Comparison of ENCODE assay signal across 31 cellular contexts in genomic region chr12:119781804-119782203, GRCh38.
DNase-seq lines count a peak whose midpoint lies in the region; ATAC-seq and TF ChIP-seq lines count a peak whose summit lies in the region.
"Had no signal": no experiment of that assay in that cellular context is flagged by ENCODE, and none has a peak within 500 bp of the region (broad histone marks: within the 10 kb centered on the region; RNA-seq: fewer than 3 reads in every experiment).

No MANE protein-coding gene starts in this region.

- peaks cover 8% of the 10 kb centered on the region for H3K4me1 Mint-ChIP-seq in activated T-helper 2 cell treated with anti-CD3 and anti-CD28 coated beads, Interferon-gamma antibody, Interleukin-2, Interleukin-4, amounts not matched to agents 10 μg/mL and 5 μg/mL and 100 μg/mL, durations not matched to agents 14 hours and 24 hours and 36 hours (ENCODE audit: low read depth)
- H3K4me1 Mint-ChIP-seq: natural killer cell had no signal

- H3K9me2 ChIP-seq in OCI-LY7 (ENCODE audit: insufficient read depth, low read length): no peaks in the 10 kb centered on the region

- H4K20me1 ChIP-seq in OCI-LY7 (ENCODE audit: insufficient read depth, low read length): no peaks in the 10 kb centered on the region

- no peak overlapping the region for H3K4me3 Mint-ChIP-seq in activated T-helper 2 cell treated with anti-CD3 and anti-CD28 coated beads, Interferon-gamma antibody, Interleukin-2, Interleukin-4, amounts not matched to agents 10 μg/mL and 5 μg/mL and 100 μg/mL, durations not matched to agents 14 hours and 24 hours and 36 hours (ENCODE audit: low read depth)
- H3K4me3 Mint-ChIP-seq: activated CD4-positive, alpha-beta T cell treated with anti-CD3 and anti-CD28 coated beads, Interleukin-2, amount 10 ng/mL, durations not matched to agents 24 days and 14 days; activated T-cell treated with anti-CD3 and anti-CD28 coated beads, Interleukin-2, amount 50 U/mL, for 24 hours; natural killer cell; stimulated activated effector memory CD8-positive, alpha-beta T cell treated with anti-CD3 and anti-CD28 coated beads, Interleukin-12 subunit alpha, Interleukin-12 subunit beta, amount 100 ng/mL, for 72 hours; type B pancreatic cell; WTC11 had no signal

- H3K4ac ChIP-seq in trophoblast cell (ENCODE audit: low read depth, low read length): no peak overlapping the region

- H3K4me1 ChIP-seq in OCI-LY7 (ENCODE audit: insufficient read depth, low read length, poor library complexity, severe bottlenecking) (peaks cover 16% of the 10 kb centered on the region), trophoblast cell (ENCODE audit: control insufficient read depth in 1 of 2, insufficient read depth in 2 of 2, low read length in 2 of 2) (no peaks in the 10 kb centered on the region)
- H3K4me1 ChIP-seq: BLaER1 treated with 17β-estradiol and CSF1 and Interleukin-3, amounts not matched to agents 10 nM and 100 nM; colonic mucosa; Peyer's patch; SJCRH30 had no signal

- no peaks in the 10 kb centered on the region for H3K27me3 ChIP-seq in trophoblast cell (ENCODE audit: insufficient read depth, low read length)
- H3K27me3 ChIP-seq: BLaER1 treated with 17β-estradiol and CSF1 and Interleukin-3, amounts not matched to agents 10 nM and 100 nM; cardiac muscle cell; colonic mucosa; gastroesophageal sphincter; hepatocyte; Peyer's patch; SJCRH30 had no signal

- no peak overlapping the region for H3K23ac ChIP-seq in trophoblast cell (ENCODE audit: low read length)

- peak overlapping the region; percentile 25 for H3K27ac ChIP-seq in OCI-LY7 (ENCODE audit: low read depth, low read length, poor library complexity, severe bottlenecking)
- H3K27ac ChIP-seq in trophoblast cell (ENCODE audit: low read depth, low read length): no peak overlapping the region
- H3K27ac ChIP-seq: BLaER1 treated with 17β-estradiol and CSF1 and Interleukin-3, amounts not matched to agents 10 nM and 100 nM; cardiac muscle cell; colonic mucosa; gastroesophageal sphincter; GM23248; hepatocyte; Peyer's patch; SJCRH30 had no signal

- H3K79me2 ChIP-seq in OCI-LY7 (ENCODE audit: insufficient read depth, low read depth, low read length): no peaks in the 10 kb centered on the region
- H3K79me2 ChIP-seq in trophoblast cell (ENCODE audit: control insufficient read depth, insufficient read depth, low read length, poor library complexity): no peaks in the 10 kb centered on the region
- H3K79me2 ChIP-seq: hepatocyte had no signal

- DNase-seq in OCI-LY7 (ENCODE audit: low spot score) (peak; percentile 33), trophoblast cell (no peak)
- no peak for DNase-seq in activated T-helper 2 cell treated with anti-CD3 and anti-CD28 coated beads, Interferon-gamma antibody, Interleukin-2, Interleukin-4, amounts not matched to agents 10 μg/mL and 5 μg/mL and 100 μg/mL, durations not matched to agents 14 hours and 24 hours and 36 hours (ENCODE audit: low spot score)
- DNase-seq in activated CD8-positive, alpha-beta memory T cell treated with anti-CD3 and anti-CD28 coated beads, Interleukin-2, amount 50 U/mL, for 4 hours: no peak
- DNase-seq: activated CD4-positive, alpha-beta T cell treated with anti-CD3 and anti-CD28 coated beads, Interleukin-2, amount 10 ng/mL, durations not matched to agents 24 days and 14 days; activated T-cell treated with anti-CD3 and anti-CD28 coated beads, Interleukin-2, amount 50 U/mL, for 24 hours; colonic mucosa; DMS153; effector CD4-positive, alpha-beta T cell; GM23248; Kasumi-1; mucosa of descending colon; MV-4-11; natural killer cell; NCI-H1436 treated with DMSO at 0.1 percent for 48 hours; NCI-H2081 treated with DMSO at 0.1 percent for 48 hours; NCI-H226; NCI-H69; Peyer's patch; SJCRH30 had no signal

- no peaks in the 10 kb centered on the region for H3K27me3 Mint-ChIP-seq in activated T-helper 2 cell treated with anti-CD3 and anti-CD28 coated beads, Interferon-gamma antibody, Interleukin-2, Interleukin-4, amounts not matched to agents 10 μg/mL and 5 μg/mL and 100 μg/mL, durations not matched to agents 14 hours and 24 hours and 36 hours (ENCODE audit: low read depth)
- H3K27me3 Mint-ChIP-seq: activated CD4-positive, alpha-beta T cell treated with anti-CD3 and anti-CD28 coated beads, Interleukin-2, amount 10 ng/mL, durations not matched to agents 24 days and 14 days; activated T-cell treated with anti-CD3 and anti-CD28 coated beads, Interleukin-2, amount 50 U/mL, for 24 hours; type B pancreatic cell had no signal

- peak overlapping the region; percentile 21; the same call in 1 of the 2 replicates for H2AFZ ChIP-seq in OCI-LY7 (ENCODE audit: low read length)
- H2AFZ ChIP-seq in trophoblast cell (ENCODE audit: insufficient read depth, low read length, poor library complexity): no peak overlapping the region
- H2AFZ ChIP-seq: GM23248, hepatocyte had no signal

- H3K9ac ChIP-seq in trophoblast cell (ENCODE audit: low read length): no peak overlapping the region
- H3K9ac ChIP-seq: BLaER1 treated with 17β-estradiol and CSF1 and Interleukin-3, amounts not matched to agents 10 nM and 100 nM; GM23248 had no signal

- no peak overlapping the region for H2BK12ac ChIP-seq in trophoblast cell (ENCODE audit: low read length)

- H3K9me3 Mint-ChIP-seq in activated T-helper 2 cell treated with anti-CD3 and anti-CD28 coated beads, Interferon-gamma antibody, Interleukin-2, Interleukin-4, amounts not matched to agents 10 μg/mL and 5 μg/mL and 100 μg/mL, durations not matched to agents 14 hours and 24 hours and 36 hours: peaks cover 3% of the 10 kb centered on the region
- H3K9me3 Mint-ChIP-seq: activated CD4-positive, alpha-beta T cell treated with anti-CD3 and anti-CD28 coated beads, Interleukin-2, amount 10 ng/mL, durations not matched to agents 24 days and 14 days; activated T-cell treated with anti-CD3 and anti-CD28 coated beads, Interleukin-2, amount 50 U/mL, for 24 hours; natural killer cell; stimulated activated effector memory CD8-positive, alpha-beta T cell treated with anti-CD3 and anti-CD28 coated beads, Interleukin-12 subunit alpha, Interleukin-12 subunit beta, amount 100 ng/mL, for 72 hours had no signal

- no peak overlapping the region for H2BK120ac ChIP-seq in trophoblast cell (ENCODE audit: insufficient read depth, low read length, poor library complexity)

- intact Hi-C loops in OCI-LY7 (cut with micrococcal nuclease; ENCODE audit: unreplicated experiment): no loop called here
- intact Hi-C loops in activated T-helper 2 cell treated with anti-CD3 and anti-CD28 coated beads, Interferon-gamma antibody, Interleukin-2, Interleukin-4, amounts not matched to agents 10 μg/mL and 5 μg/mL and 100 μg/mL, durations not matched to agents 14 hours and 24 hours and 36 hours (cut with micrococcal nuclease): no loop called here

- peaks cover 68% of the 10 kb centered on the region for H3K36me3 Mint-ChIP-seq in activated T-helper 2 cell treated with anti-CD3 and anti-CD28 coated beads, Interferon-gamma antibody, Interleukin-2, Interleukin-4, amounts not matched to agents 10 μg/mL and 5 μg/mL and 100 μg/mL, durations not matched to agents 14 hours and 24 hours and 36 hours (ENCODE audit: low read depth)
- H3K36me3 Mint-ChIP-seq: natural killer cell; stimulated activated effector memory CD8-positive, alpha-beta T cell treated with anti-CD3 and anti-CD28 coated beads, Interleukin-12 subunit alpha, Interleukin-12 subunit beta, amount 100 ng/mL, for 72 hours had no signal

- no peak overlapping the region for H3K27ac Mint-ChIP-seq in activated T-helper 2 cell treated with anti-CD3 and anti-CD28 coated beads, Interferon-gamma antibody, Interleukin-2, Interleukin-4, amounts not matched to agents 10 μg/mL and 5 μg/mL and 100 μg/mL, durations not matched to agents 14 hours and 24 hours and 36 hours
- H3K27ac Mint-ChIP-seq: activated T-cell treated with anti-CD3 and anti-CD28 coated beads, Interleukin-2, amount 50 U/mL, for 24 hours; natural killer cell; stimulated activated effector memory CD8-positive, alpha-beta T cell treated with anti-CD3 and anti-CD28 coated beads, Interleukin-12 subunit alpha, Interleukin-12 subunit beta, amount 100 ng/mL, for 72 hours; type B pancreatic cell had no signal

- no peaks in the 10 kb centered on the region for H3K79me1 ChIP-seq in trophoblast cell (ENCODE audit: low read length)

- no CpG with 5 or more reads among the region's 2 CpGs for WGBS in trophoblast cell (ENCODE audit: extremely low coverage, insufficient coverage, insufficient read length)

- no peak for TF ChIP-seq CTCF in OCI-LY7 (conservative IDR thresholded peaks at IDR 0.05; ENCODE audit: low read length)

- H3K9me3 ChIP-seq in OCI-LY7 (ENCODE audit: low read length) (no peaks in the 10 kb centered on the region), trophoblast cell (ENCODE audit: insufficient read depth, low read depth, low read length) (peaks cover 1% of the 10 kb centered on the region)
- H3K9me3 ChIP-seq: colonic mucosa, gastroesophageal sphincter, mucosa of descending colon, Peyer's patch, SJCRH30 had no signal

- no peak overlapping the region for H2AK5ac ChIP-seq in trophoblast cell (ENCODE audit: low read length)

- no TSS peak for BruUV-seq in OCI-LY7 (replicated peaks; lab: Mats Ljungman, UMichigan)

- CTCF ChIA-PET in OCI-LY7 (lab: Charles Lee; ENCODE audit: unreplicated experiment): no interaction called here

- H4K12ac ChIP-seq in trophoblast cell (ENCODE audit: low read depth, low read length): no peak overlapping the region

- peak overlapping the region; percentile 50 for H3K4me2 ChIP-seq in OCI-LY7 (ENCODE audit: low read length)
- H3K4me2 ChIP-seq in trophoblast cell (ENCODE audit: low read length): no peak overlapping the region
- H3K4me2 ChIP-seq: BLaER1 treated with 17β-estradiol and CSF1 and Interleukin-3, amounts not matched to agents 10 nM and 100 nM; hepatocyte had no signal

- no peak overlapping the region for H4K8ac ChIP-seq in trophoblast cell (ENCODE audit: low read depth, low read length)

- no peak overlapping the region for H4K91ac ChIP-seq in trophoblast cell (ENCODE audit: low read depth, low read length)

- no peak overlapping the region for H3K4me3 ChIP-seq in OCI-LY7 (ENCODE audit: low read depth, low read length, poor library complexity, severe bottlenecking)
- H3K4me3 ChIP-seq in trophoblast cell (ENCODE audit: low read depth, low read length): no peak overlapping the region
- H3K4me3 ChIP-seq: BLaER1 treated with 17β-estradiol and CSF1 and Interleukin-3, amounts not matched to agents 10 nM and 100 nM; cardiac muscle cell; colonic mucosa; gastroesophageal sphincter; GM23248; hepatocyte; lung; mucosa of descending colon; Peyer's patch; SJCRH30 had no signal

- H3K36me3 ChIP-seq in OCI-LY7 (ENCODE audit: insufficient read depth, low read length) (peaks cover 82% of the 10 kb centered on the region), trophoblast cell (ENCODE audit: control insufficient read depth in 1 of 2, insufficient read depth in 2 of 2, low read length in 2 of 2) (peaks cover 14 to 17% of the 10 kb centered on the region in 2 experiments)
- H3K36me3 ChIP-seq: cardiac muscle cell, colonic mucosa, gastroesophageal sphincter, Peyer's patch had no signal

- POLR2A ChIA-PET in OCI-LY7 (lab: Charles Lee): interaction anchor here (0.9 to 1.8 kb wide), 2 partner anchors 11 to 17 kb away, joined by 4 to 8 read pairs; no protein-coding TSS in a partner anchor

- peak; percentile 67 for ATAC-seq in GM21360 (IDR thresholded peaks at IDR 0.05; ENCODE audit: unreplicated experiment)
- ATAC-seq in HG03045 (IDR thresholded peaks at IDR 0.05; ENCODE audit: unreplicated experiment): peak; percentile 55
- no peak for ATAC-seq in GM18873 (IDR thresholded peaks at IDR 0.05; ENCODE audit: low FRiP score, unreplicated experiment)
- ATAC-seq: gastroesophageal sphincter; mucosa of descending colon; natural killer cell; stimulated activated effector memory CD8-positive, alpha-beta T cell treated with anti-CD3 and anti-CD28 coated beads, Interleukin-12 subunit alpha, Interleukin-12 subunit beta, amount 100 ng/mL, for 72 hours; WTC11 had no signal

- no peak overlapping the region for H3K18ac ChIP-seq in trophoblast cell (ENCODE audit: low read length)

- H3K14ac ChIP-seq in trophoblast cell (ENCODE audit: low read length): no peak overlapping the region

- no peak overlapping the region for H2BK5ac ChIP-seq in trophoblast cell (ENCODE audit: low read depth, low read length, poor library complexity)
